In the genomic region with DNA sequence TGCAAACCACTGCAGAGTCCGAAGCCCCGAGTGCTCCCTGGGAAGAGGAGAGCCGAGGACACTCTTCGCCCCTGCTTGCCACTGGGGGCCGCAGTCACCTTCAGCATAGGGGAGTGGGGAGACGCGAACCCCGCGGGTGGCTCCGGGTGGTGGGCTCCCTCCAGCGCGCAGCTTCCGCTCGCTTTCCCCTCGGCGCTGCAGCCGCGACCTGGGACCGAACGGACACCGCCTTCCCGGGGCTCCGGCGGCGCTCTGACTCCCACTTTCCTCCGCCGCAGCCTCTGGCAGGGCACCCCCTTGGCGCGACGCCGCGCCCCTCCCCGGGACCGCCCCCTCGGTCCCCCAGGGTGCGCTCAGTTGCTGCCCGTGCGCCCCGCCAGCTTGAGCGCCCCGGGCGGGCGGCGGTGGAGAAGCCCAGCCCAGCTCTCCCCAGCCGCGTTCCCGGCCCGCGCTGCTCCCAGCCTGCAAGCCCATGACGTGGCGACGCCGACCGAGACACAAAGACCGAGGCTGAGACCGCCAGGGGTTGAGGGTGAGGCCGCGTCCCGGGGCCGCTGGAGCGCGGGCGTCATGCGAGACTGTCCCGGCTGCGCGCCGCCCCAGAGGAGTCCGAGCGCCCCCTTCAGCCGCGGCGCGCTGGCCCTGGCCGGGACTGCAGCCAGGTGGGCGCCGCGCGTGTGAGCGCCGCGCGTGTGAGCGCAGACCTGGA, we compare ENCODE assay signal across 10 cellular contexts. TPM values are rescaled to one million over a fixed set of nuclear protein-coding genes. Genes with fewer than 3 reads are reported as not detected.
DNase-seq lines count a peak whose midpoint lies in the region; ATAC-seq, FAIRE-seq and TF ChIP-seq lines count a peak whose summit lies in the region.
"Had no signal": no experiment of that assay in that cellular context is flagged by ENCODE, and none has a peak within 500 bp of the region (broad histone marks: within the 10 kb centered on the region; RNA-seq: fewer than 3 reads in every experiment).

A gene with protein sequence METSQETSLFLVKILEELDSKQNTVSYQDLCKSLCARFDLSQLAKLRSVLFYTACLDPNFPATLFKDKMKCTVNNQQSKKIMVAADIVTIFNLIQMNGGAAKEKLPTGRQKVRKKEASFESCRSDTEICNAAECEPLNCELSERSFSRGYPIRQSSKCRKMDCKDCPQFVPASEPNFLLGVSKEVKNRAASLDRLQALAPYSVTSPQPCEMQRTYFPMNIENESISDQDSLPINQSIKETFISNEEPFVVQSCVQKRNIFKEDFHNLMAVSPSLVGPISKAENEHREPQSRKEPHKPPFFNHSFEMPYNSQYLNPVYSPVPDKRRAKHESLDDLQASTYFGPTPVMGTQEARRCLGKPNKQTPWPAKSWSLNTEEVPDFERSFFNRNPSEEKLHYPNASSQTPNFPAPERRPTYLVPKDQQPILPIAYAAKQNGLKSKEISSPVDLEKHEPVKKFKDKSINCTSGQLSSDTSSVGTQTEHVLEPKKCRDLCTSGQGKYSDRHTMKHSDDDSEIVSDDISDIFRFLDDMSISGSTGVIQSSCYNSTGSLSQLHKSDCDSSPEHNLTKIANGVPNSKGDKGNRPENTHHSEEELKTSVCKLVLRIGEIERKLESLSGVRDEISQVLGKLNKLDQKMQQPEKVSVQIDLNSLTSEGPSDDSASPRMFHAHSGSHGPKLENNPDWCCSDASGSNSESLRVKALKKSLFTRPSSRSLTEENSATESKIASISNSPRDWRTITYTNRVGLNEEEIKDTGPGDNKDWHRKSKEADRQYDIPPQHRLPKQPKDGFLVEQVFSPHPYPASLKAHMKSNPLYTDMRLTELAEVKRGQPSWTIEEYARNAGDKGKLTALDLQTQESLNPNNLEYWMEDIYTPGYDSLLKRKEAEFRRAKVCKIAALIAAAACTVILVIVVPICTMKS (plus strand): TSS at position 701 of the 709 bp plus-strand sequence. CDS start 23,812 bp downstream, outside the sequence.

- H4K91ac ChIP-seq in H1 (replicated peaks; ENCODE audit: insufficient read length, low read length): no peak within 1 kb of the TSS

- H3K4me2 ChIP-seq in H1 (ENCODE audit: insufficient read depth in 1 of 2, low read depth in 2 of 2, low read length in 2 of 2): peak within 1 kb of the TSS; percentile 92 to 98

- H3K9me3 ChIP-seq in H1 (ENCODE audit: insufficient read depth in 2 of 2, low read depth in 1 of 2, low read length in 1 of 2): no peaks in the 10 kb centered on the region

- WGBS in H1 (ENCODE audit: extremely low coverage in 1 of 2, insufficient coverage in 1 of 2, insufficient read length in 1 of 2, insufficient replicate concordance in 2 of 2, low coverage in 1 of 2, low lambda C conversion rate in 2 of 2, missing lambda C conversion rate in 1 of 2), 2 experiments: 2% methylated on average over 18 of the region's 84 CpGs; no CpG with 5 or more reads in 1 of the 2 experiments

- no peak within 1 kb of the TSS for H2BK5ac ChIP-seq in H1 (ENCODE audit: low read depth, low read length)

- DNase-seq in DMS 273 (lab: John Stamatoyannopoulos, UW; ENCODE audit: unreplicated experiment): peak; percentile 58
- no peak for DNase-seq in DMS 273 treated with DMSO at 0.1 percent for 48 hours (lab: John Stamatoyannopoulos, UW)
- DNase-seq in NCI-H2171 treated with DMSO at 0.1 percent for 48 hours (lab: John Stamatoyannopoulos, UW): peak; percentile 43
- peak in 1 of 2 experiments; percentile 61 for DNase-seq in H1 (ENCODE audit: low read depth in 1 of 2, low spot score in 2 of 2)
- peak; percentile 85 for DNase-seq in mesenteric fat pad (ENCODE audit: low spot score)
- no peak for DNase-seq in NCI-H187 treated with DMSO at 0.1 percent for 48 hours (lab: John Stamatoyannopoulos, UW)

- no peak within 1 kb of the TSS for H3K14ac ChIP-seq in H1 (ENCODE audit: insufficient read length)

- H4K8ac ChIP-seq in H1 (ENCODE audit: extremely low read depth, insufficient read depth, low read length): peak within 1 kb of the TSS; percentile 63; the same call in 1 of the 2 replicates

- no peak for ATAC-seq in HG02588 (IDR thresholded peaks at IDR 0.05; ENCODE audit: unreplicated experiment)
- no peak for ATAC-seq in GM21381 (IDR thresholded peaks at IDR 0.05; ENCODE audit: unreplicated experiment)

- H2AK5ac ChIP-seq in H1 (ENCODE audit: low read depth, low read length): no peak within 1 kb of the TSS

- peaks cover 21% of the 10 kb centered on the region for H3K23me2 ChIP-seq in H1 (ENCODE audit: low read depth, low read length)

- peak within 1 kb of the TSS in 2 of 4 experiments; percentile 8 to 43; a peak in 3 of 7 replicates for H3K9ac ChIP-seq in H1 (replicated peaks in 1 of 4; ENCODE audit: extremely low read depth in 1 of 4, low read depth in 3 of 4, low read length in 3 of 4)

- TF ChIP-seq CTCF in H1 (IDR thresholded peaks at IDR 0.05; ENCODE audit: control extremely low read depth in 1 of 3, insufficient read depth in 1 of 3, low read depth in 1 of 3, low read length in 3 of 3): peak; percentile 6 to 40 (median 33); a peak in 3 of 4 replicates

- H3K4ac ChIP-seq in H1 (replicated peaks; ENCODE audit: insufficient read length, low read depth, low read length): no peak within 1 kb of the TSS

- no peak within 1 kb of the TSS for H3K27ac ChIP-seq in H1 (ENCODE audit: low read depth, low read length)

- H3K4me3 ChIP-seq in H1 (ENCODE audit: extremely low read depth in 1 of 4, insufficient read depth in 2 of 4, low read depth in 3 of 4, low read length in 4 of 4): peak within 1 kb of the TSS; percentile 29 to 68 (median 46)

- H3K4me1 ChIP-seq in H1 (replicated peaks in 1 of 4; ENCODE audit: control insufficient read depth in 3 of 4, insufficient read depth in 4 of 4, low read length in 3 of 4): peaks cover 0 to 11% (median 6%) of the 10 kb centered on the region in 4 experiments; a peak in 6 of 7 replicates

- CTCF ChIA-PET in H1 (lab: Charles Lee; ENCODE audit: partially characterized antibody): interaction anchor here (0.8 to 5.4 kb wide), 21 partner anchors 8 to 515 kb away, joined by 3 to 45 read pairs (median 5); no protein-coding TSS in a partner anchor

- no peak within 1 kb of the TSS for H3K56ac ChIP-seq in H1 (replicated peaks; ENCODE audit: insufficient read length, low read depth, low read length)

- H3K79me1 ChIP-seq in H1 (ENCODE audit: low read depth, low read length): no peaks in the 10 kb centered on the region

- no peak for TF ChIP-seq EP300 in H1 (IDR thresholded peaks at IDR 0.05; ENCODE audit: borderline replicate concordance in 1 of 2, low read depth in 2 of 2, low read length in 2 of 2)

- no peak for FAIRE-seq in H1 (lab: Jason Lieb, UNC)
- FAIRE-seq: A204.1, TTC549 had no signal

- peak within 1 kb of the TSS; percentile 29; the same call in 1 of the 2 replicates for H2BK15ac ChIP-seq in H1 (ENCODE audit: low read length)

- H3K79me2 ChIP-seq in H1 (ENCODE audit: control insufficient read depth in 1 of 2, insufficient read depth in 2 of 2, low read length in 2 of 2): no peaks in the 10 kb centered on the region

- H3K18ac ChIP-seq in H1 (ENCODE audit: extremely low read depth, low read length): no peak within 1 kb of the TSS; the same call in 1 of the 2 replicates

- H3K27me3 ChIP-seq in H1 (replicated peaks in 1 of 4; ENCODE audit: control insufficient read depth in 3 of 4, extremely low read depth in 1 of 4, insufficient read depth in 3 of 4, low read length in 3 of 4): peaks cover 34 to 57% (median 49%) of the 10 kb centered on the region in 4 experiments

- peaks cover 0 to 5% of the 10 kb centered on the region in 2 experiments for H4K20me1 ChIP-seq in H1 (replicated peaks in 1 of 2; ENCODE audit: control insufficient read depth in 1 of 2, insufficient read depth in 2 of 2, low read length in 2 of 2)

- POLR2A ChIA-PET in H1 (lab: Charles Lee; ENCODE audit: partially characterized antibody): interaction anchor here (0.6 to 1.1 kb wide), 2 partner anchors 161 to 422 kb away, joined by 3 read pairs; no protein-coding TSS in a partner anchor

- H2BK20ac ChIP-seq in H1 (ENCODE audit: low read length): no peak within 1 kb of the TSS

- no peak within 1 kb of the TSS for H2BK12ac ChIP-seq in H1 (ENCODE audit: low read depth, low read length)

- H4K5ac ChIP-seq in H1 (ENCODE audit: insufficient read length, low read depth, low read length): no peak within 1 kb of the TSS

- H3K36me3 ChIP-seq in H1 (ENCODE audit: control insufficient read depth in 2 of 4, insufficient read depth in 4 of 4, low read length in 3 of 4): no peaks in the 10 kb centered on the region

- no peak within 1 kb of the TSS for H2BK120ac ChIP-seq in H1 (replicated peaks; ENCODE audit: low read depth, low read length)

- TF ChIP-seq RAD21 in H1 (IDR thresholded peaks at IDR 0.05 in 1 of 2, conservative IDR thresholded peaks at IDR 0.05 in 1 of 2; ENCODE audit: low read depth in 2 of 2, low read length in 2 of 2): peak; percentile 19 to 48; a peak in 3 of 4 replicates

- no peak for TF ChIP-seq POLR2A in H1 (IDR thresholded peaks at IDR 0.05; ENCODE audit: control extremely low read depth in 1 of 2, low read depth in 2 of 2, low read length in 2 of 2)

- H2AFZ ChIP-seq in H1 (ENCODE audit: low read length): no peak within 1 kb of the TSS

- no peak within 1 kb of the TSS for H3K23ac ChIP-seq in H1 (ENCODE audit: insufficient read length)

TF ChIP-seq in H1, 55 proteins besides CTCF, POLR2A, EP300 and RAD21 (continues in another document):
- TF ChIP-seq TAF7 (optimal IDR thresholded peaks at IDR 0.05; ENCODE audit: borderline replicate concordance, low read depth, low read length) (no peak), POU5F1 (IDR thresholded peaks at IDR 0.05; ENCODE audit: low read depth, low read length) (no peak), CEBPB (IDR thresholded peaks at IDR 0.05; ENCODE audit: low read depth, low read length) (no peak), BCL11A (IDR thresholded peaks at IDR 0.05; ENCODE audit: low read depth in 2 of 2, low read length in 2 of 2) (no peak), GTF2F1 (IDR thresholded peaks at IDR 0.05; ENCODE audit: borderline replicate concordance, low read depth, low read length) (no peak), NANOG (IDR thresholded peaks at IDR 0.05; ENCODE audit: insufficient read depth, low read depth, low read length, poor library complexity, severe bottlenecking) (no peak), HDAC6 (IDR thresholded peaks at IDR 0.05; ENCODE audit: low read depth, low read length) (no peak), KDM1A (IDR thresholded peaks at IDR 0.05; ENCODE audit: borderline replicate concordance, low read length) (no peak), PHF8 (conservative IDR thresholded peaks at IDR 0.05; ENCODE audit: low read depth, low read length) (no peak)

RNA-seq across cellular contexts. Expression of the gene that starts here (rescaled TPM):
- total RNA-seq in H1 (2021; fragmentation: NEBNext Ultra II Directional; extraction: Animal tissue kit (Norgen Biotek cat#: 25700)): 0.59 and 0.67 TPM in 2 replicates
- polyA plus RNA-seq in H1 (2011; rRNA removed): 0.17 and 0.19 TPM in 2 replicates
- polyA plus RNA-seq in H1 (2011; cell fraction: cytosol; rRNA removed): 0.25 TPM
- polyA plus RNA-seq in H1 (2011; cell fraction: nucleus; rRNA removed): 0.50 TPM
- 0.25 to 0.47 TPM (median 0.33 TPM) in 4 replicates for polyA plus RNA-seq in H1 (2012, experiment 1 of 2)
- polyA plus RNA-seq in H1 (2012, experiment 2 of 2): 0.03 TPM
- polyA plus RNA-seq in H1 (2013, experiment 1 of 2): 0.34 TPM
- 0.42 TPM for polyA plus RNA-seq in H1 (2013, experiment 2 of 2)
- 0.63 and 0.88 TPM in 2 replicates for polyA minus RNA-seq in H1 (2011; rRNA and poly(A)+ RNA removed)
- polyA minus RNA-seq in H1 (2011; cell fraction: cytosol; rRNA and poly(A)+ RNA removed): 0.44 TPM
- 1.2 TPM for polyA minus RNA-seq in H1 (2011; cell fraction: nucleus; rRNA and poly(A)+ RNA removed)
- 0.45 TPM for total RNA-seq in mesenteric fat pad

Comparison
In these comparisons a context has a peak if more than half of its experiments do, and no peak if none do; other contexts are left out.
1. DNase-seq: peak in DMS 273 (single experiment) and NCI-H2171 treated with DMSO at 0.1 percent for 48 hours (single experiment); none in DMS 273 treated with DMSO at 0.1 percent for 48 hours (single experiment) and NCI-H187 treated with DMSO at 0.1 percent for 48 hours (single experiment).
2. Peak in DNase-seq in mesenteric fat pad; RNA of the gene not detected or under 1 TPM.